Comparison of ENCODE assay signal across 1 cellular context in the genomic region with DNA sequence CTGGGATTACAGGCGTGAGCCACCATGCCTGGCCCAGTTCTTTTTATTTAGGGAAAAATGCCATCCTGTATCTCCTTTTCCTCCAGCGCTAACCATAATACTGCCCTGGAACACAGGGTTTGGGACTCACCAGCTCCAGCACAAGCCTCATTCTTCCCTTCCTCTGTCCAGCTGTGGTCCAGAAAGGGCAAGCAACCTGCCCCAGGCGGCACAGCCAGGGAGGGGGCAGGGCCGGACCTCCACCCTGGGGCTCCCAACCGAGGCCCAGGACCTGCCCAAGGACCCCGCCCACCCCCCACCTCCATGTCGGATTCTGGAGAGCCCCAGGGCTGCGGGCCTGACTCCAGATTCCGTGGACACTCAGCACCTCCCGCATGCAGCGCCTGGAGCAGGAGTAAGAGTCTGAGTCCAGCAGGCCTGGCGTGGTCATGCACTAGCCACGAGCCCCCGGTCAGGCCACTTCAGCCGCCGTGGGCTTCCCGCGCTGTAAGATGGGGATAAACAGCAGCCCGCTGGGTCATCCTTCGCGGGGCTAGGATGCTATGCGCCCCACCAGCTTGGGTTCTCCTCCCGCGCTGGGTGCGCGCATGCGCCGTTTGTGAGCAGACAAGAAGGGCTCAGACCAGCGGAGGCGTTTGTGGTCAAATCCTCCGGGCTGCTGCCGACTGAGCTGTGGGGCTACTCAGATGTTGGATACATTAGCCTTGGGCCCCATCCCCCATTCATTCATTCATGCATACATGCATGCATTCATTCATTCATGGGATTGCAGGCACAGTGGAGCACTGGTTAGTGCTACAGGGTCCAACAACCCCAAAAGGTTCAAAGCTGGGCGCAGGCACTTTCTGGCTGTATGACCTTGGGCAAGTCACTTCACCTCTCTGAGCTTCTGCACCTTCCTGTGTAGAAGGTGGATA.
TF ChIP-seq lines count a peak whose summit lies in the region.

No MANE protein-coding gene starts in this region.

TF ChIP-seq in H1, 55 proteins besides CTCF, POLR2A, EP300 and RAD21:
- no peak for TF ChIP-seq TCF12 (IDR thresholded peaks at IDR 0.05; ENCODE audit: low read depth, low read length)
- no peak for TF ChIP-seq CREB1 (IDR thresholded peaks at IDR 0.05)
- TF ChIP-seq TBP (IDR thresholded peaks at IDR 0.05; ENCODE audit: low read depth, low read length) = no peak
- TF ChIP-seq NANOG (IDR thresholded peaks at IDR 0.05; ENCODE audit: insufficient read depth, low read depth, low read length, poor library complexity, severe bottlenecking) = no peak
- no peak for TF ChIP-seq KDM1A (IDR thresholded peaks at IDR 0.05; ENCODE audit: borderline replicate concordance, low read length)
- no peak for TF ChIP-seq CEBPB (IDR thresholded peaks at IDR 0.05; ENCODE audit: low read depth, low read length)
- TF ChIP-seq TAF1 (IDR thresholded peaks at IDR 0.05; ENCODE audit: low read depth, low read length) = no peak
- TF ChIP-seq SRF (IDR thresholded peaks at IDR 0.05; ENCODE audit: low read depth, low read length) = no peak
- TF ChIP-seq KDM5A (IDR thresholded peaks at IDR 0.05; ENCODE audit: low read length) = no peak
- TF ChIP-seq BRCA1 (IDR thresholded peaks at IDR 0.05; ENCODE audit: low read depth, low read length) = no peak
- no peak for TF ChIP-seq BACH1 (IDR thresholded peaks at IDR 0.05; ENCODE audit: low read length)
- TF ChIP-seq GTF2F1 (IDR thresholded peaks at IDR 0.05; ENCODE audit: borderline replicate concordance, low read depth, low read length) = no peak
- TF ChIP-seq SUZ12 (IDR thresholded peaks at IDR 0.05; ENCODE audit: low read length) = no peak
- no peak for TF ChIP-seq HDAC6 (IDR thresholded peaks at IDR 0.05; ENCODE audit: low read depth, low read length)
- TF ChIP-seq SP2 (IDR thresholded peaks at IDR 0.05; ENCODE audit: low read length) = no peak
- TF ChIP-seq CBX8 (IDR thresholded peaks at IDR 0.05; ENCODE audit: borderline replicate concordance, low read depth, low read length) = no peak
- TF ChIP-seq YY1 (IDR thresholded peaks at IDR 0.05; ENCODE audit: low read depth, low read length) = no peak
- TF ChIP-seq FOSL1 (IDR thresholded peaks at IDR 0.05; ENCODE audit: insufficient read depth, low read depth, low read length) = no peak
- TF ChIP-seq CTBP2 (IDR thresholded peaks at IDR 0.05; ENCODE audit: borderline replicate concordance, insufficient read depth, insufficient read length, low read length) = no peak
- no peak for TF ChIP-seq ZNF274 (IDR thresholded peaks at IDR 0.05; ENCODE audit: borderline replicate concordance, extremely low read depth, low read length)
TF ChIP-seq in H1: peak in this region for 0.
